Comparison of ENCODE assay signal across 1 cellular context in genomic region chr7:150952331-150953050, GRCh38.
TF ChIP-seq lines count a peak whose summit lies in the region.

No MANE protein-coding gene starts in this region.

TF ChIP-seq in H1, 55 proteins besides CTCF, POLR2A, EP300 and RAD21:
- TF ChIP-seq KDM5A (IDR thresholded peaks at IDR 0.05; ENCODE audit: low read length) (no peak), CBX5 (IDR thresholded peaks at IDR 0.05; ENCODE audit: low read depth, low read length) (no peak), SP4 (IDR thresholded peaks at IDR 0.05; ENCODE audit: low read length) (no peak), TCF12 (IDR thresholded peaks at IDR 0.05; ENCODE audit: low read depth, low read length) (no peak), MAFK (IDR thresholded peaks at IDR 0.05; ENCODE audit: low read depth, low read length) (no peak), HDAC6 (IDR thresholded peaks at IDR 0.05; ENCODE audit: low read depth, low read length) (no peak), ASH2L (IDR thresholded peaks at IDR 0.05; ENCODE audit: low read length) (no peak), SP1 (IDR thresholded peaks at IDR 0.05; ENCODE audit: low read depth, low read length) (no peak), TAF7 (optimal IDR thresholded peaks at IDR 0.05; ENCODE audit: borderline replicate concordance, low read depth, low read length) (no peak), RBBP5 (IDR thresholded peaks at IDR 0.05; ENCODE audit: borderline replicate concordance, low read depth, low read length) (no peak), RNF2 (IDR thresholded peaks at IDR 0.05; ENCODE audit: borderline replicate concordance, low read depth, low read length, missing control alignments, poor library complexity, severe bottlenecking) (no peak), BACH1 (IDR thresholded peaks at IDR 0.05; ENCODE audit: low read length) (no peak)
TF ChIP-seq in H1: peak in this region for 0.
